ENCODE assay signal across 8 cellular contexts in genomic region chr14:87049886-87050820, GRCh38.
A peak's percentile ranks its signal among the peaks of the same experiment; 100 is the strongest.
DNase-seq lines count a peak whose midpoint lies in the region; TF ChIP-seq lines count a peak whose summit lies in the region.

No MANE protein-coding gene starts in this region.

- no peak overlapping the region for H3K4me3 ChIP-seq in AG09309 (ENCODE audit: control insufficient read depth, low read depth, low read length)

- TF ChIP-seq CTCF in AG09309 (IDR thresholded peaks at IDR 0.05; ENCODE audit: control insufficient read depth, insufficient read depth, low read depth, low read length, missing control alignments): peak; percentile 63

- peak; percentile 8 for DNase-seq in AG09309 (ENCODE audit: low read depth)
- peak; percentile 16 for DNase-seq in H4 (ENCODE audit: low spot score)
- DNase-seq in NCI-H748 (lab: John Stamatoyannopoulos, UW; ENCODE audit: unreplicated experiment): peak; percentile 87
- DNase-seq in fibroblast of peridontal ligament (ENCODE audit: extremely low read depth): peak; percentile 39
- no peak for DNase-seq in putamen (ENCODE audit: low spot score)
- DNase-seq in NCI-H2227 (lab: John Stamatoyannopoulos, UW; ENCODE audit: unreplicated experiment): no peak
- DNase-seq in NCI-H187 (lab: John Stamatoyannopoulos, UW): no peak
- DNase-seq in stimulated activated CD4-positive, alpha-beta T cell treated with anti-CD3 and anti-CD28 coated beads, Interleukin-4, amount 100 ng/mL, for 1 hour: no peak

Comparison
In these comparisons a context has a peak if more than half of its experiments do, and no peak if none do; other contexts are left out.
1. DNase-seq: peak in AG09309 (single experiment), H4 (single experiment), NCI-H748 (single experiment) and fibroblast of peridontal ligament (single experiment); none in putamen (single experiment), NCI-H2227 (single experiment), NCI-H187 (0 of 2) and stimulated activated CD4-positive, alpha-beta T cell treated with anti-CD3 and anti-CD28 coated beads, Interleukin-4, amount 100 ng/mL, for 1 hour (single experiment).